Comparison of ENCODE assay signal across 4 cellular contexts in genomic region chr1:16626409-16626983, GRCh38. TPM values are rescaled to one million over a fixed set of nuclear protein-coding genes. Genes with fewer than 3 reads are reported as not detected.
"Had no signal": no experiment of that assay in that cellular context is flagged by ENCODE, and none has a peak within 500 bp of the region (broad histone marks: within the 10 kb centered on the region; RNA-seq: fewer than 3 reads in every experiment).

No MANE protein-coding gene starts in this region.

RNA-seq across cellular contexts. Expression of gene RNU1-3, which starts 40.3 kb away (rescaled TPM):
- polyA plus RNA-seq: heart right ventricle, lung, neural cell, psoas muscle had no signal
